Comparison of ENCODE assay signal across 15 cellular contexts in genomic region chrX:132364313-132364712, GRCh38.
A peak's percentile ranks its signal among the peaks of the same experiment; 100 is the strongest.
DNase-seq lines count a peak whose midpoint lies in the region; ATAC-seq, FAIRE-seq and TF ChIP-seq lines count a peak whose summit lies in the region.
"Had no signal": no experiment of that assay in that cellular context is flagged by ENCODE, and none has a peak within 500 bp of the region (broad histone marks: within the 10 kb centered on the region; RNA-seq: fewer than 3 reads in every experiment).

No MANE protein-coding gene starts in this region.

- peak; percentile 31 for FAIRE-seq in GM12891 (lab: Jason Lieb, UNC)
- FAIRE-seq: D721Med had no signal

- peaks cover 10% of the 10 kb centered on the region for H3K4me1 Mint-ChIP-seq in chondrocyte (ENCODE audit: low read depth)
- H3K4me1 Mint-ChIP-seq: B cell had no signal

- peaks cover 2% of the 10 kb centered on the region for H3K9me3 Mint-ChIP-seq in chondrocyte (ENCODE audit: low read depth)
- H3K9me3 Mint-ChIP-seq: CD8-positive, alpha-beta memory T cell had no signal

- TF ChIP-seq POLR2A in GM12891 (IDR thresholded peaks at IDR 0.05; ENCODE audit: low read depth, low read length), result no peak

- DNase-seq in NCI-H2171 treated with DMSO at 0.1 percent for 48 hours (lab: John Stamatoyannopoulos, UW) (peak; percentile 3), NCI-H2171 (lab: John Stamatoyannopoulos, UW) (no peak), GM12891 (ENCODE audit: insufficient read length, low spot score) (no peak), epithelial cell of esophagus (ENCODE audit: low read depth) (peak; percentile 50), chondrocyte (ENCODE audit: low spot score) (no peak)
- DNase-seq in effector CD8-positive, alpha-beta T cell (lab: John Stamatoyannopoulos, UW), result no peak
- DNase-seq: CD8-positive, alpha-beta memory T cell; COR-L47; DMS79 treated with DMSO at 0.1 percent for 48 hours; GF-D8 had no signal

- H3K36me3 Mint-ChIP-seq in chondrocyte (ENCODE audit: low read depth), result no peaks in the 10 kb centered on the region

- no peak for ATAC-seq in GM19324 (IDR thresholded peaks at IDR 0.05; ENCODE audit: low FRiP score, unreplicated experiment)

- no peak overlapping the region for H3K27ac Mint-ChIP-seq in chondrocyte (ENCODE audit: unreplicated experiment)
- H3K27ac Mint-ChIP-seq: B cell; CD8-positive, alpha-beta memory T cell had no signal

- TF ChIP-seq CTCF in epithelial cell of esophagus (IDR thresholded peaks at IDR 0.05; ENCODE audit: insufficient read depth, low read depth, low read length, missing control alignments) (no peak), chondrocyte (IDR thresholded peaks at IDR 0.05) (no peak)

- no peak overlapping the region for H3K4me3 Mint-ChIP-seq in chondrocyte (ENCODE audit: unreplicated experiment)
- H3K4me3 Mint-ChIP-seq: B cell; CD8-positive, alpha-beta memory T cell had no signal

- H3K4me3 ChIP-seq in epithelial cell of esophagus (ENCODE audit: low read length), result no peak overlapping the region
- H3K4me3 ChIP-seq: BLaER1 treated with 17β-estradiol and CSF1 and Interleukin-3, amounts not matched to agents 10 nM and 100 nM; HAP-1 had no signal

- H3K27me3 Mint-ChIP-seq in chondrocyte (ENCODE audit: low read depth), result no peaks in the 10 kb centered on the region
- H3K27me3 Mint-ChIP-seq: B cell had no signal

TF ChIP-seq in GM12891, 5 proteins besides CTCF, POLR2A, EP300 and RAD21:
- TF ChIP-seq POU2F2 (IDR thresholded peaks at IDR 0.05; ENCODE audit: low read depth, low read length) (no peak), SPI1 (IDR thresholded peaks at IDR 0.05; ENCODE audit: low read depth, low read length) (no peak), PAX5 (IDR thresholded peaks at IDR 0.05; ENCODE audit: insufficient read depth, low read length, severe bottlenecking) (no peak), POLR2AphosphoS5 (IDR thresholded peaks at IDR 0.05; ENCODE audit: low read depth, low read length) (no peak), TAF1 (IDR thresholded peaks at IDR 0.05; ENCODE audit: low read depth, low read length) (no peak)

Comparison
In these comparisons a context has a peak if more than half of its experiments do, and no peak if none do; other contexts are left out.
1. DNase-seq: peak in NCI-H2171 treated with DMSO at 0.1 percent for 48 hours (single experiment) and epithelial cell of esophagus (single experiment); none in NCI-H2171 (single experiment), GM12891 (single experiment), chondrocyte (single experiment) and effector CD8-positive, alpha-beta T cell (single experiment).